In genomic region chr19:13079542-13079986, GRCh38 we compare ENCODE assay signal across 10 cellular contexts. TPM values are rescaled to one million over a fixed set of nuclear protein-coding genes. Genes with fewer than 3 reads are reported as not detected.
DNase-seq lines count a peak whose midpoint lies in the region; ATAC-seq, FAIRE-seq and TF ChIP-seq lines count a peak whose summit lies in the region.
"Had no signal": no experiment of that assay in that cellular context is flagged by ENCODE, and none has a peak within 500 bp of the region (broad histone marks: within the 10 kb centered on the region; RNA-seq: fewer than 3 reads in every experiment).

No MANE protein-coding gene starts in this region.

- peak; percentile 51 for DNase-seq in GM04504 (ENCODE audit: low read depth)
- DNase-seq in SK-N-MC (ENCODE audit: low read depth, low spot score), result no peak
- peak; percentile 42 for DNase-seq in fibroblast of pulmonary artery (ENCODE audit: low read depth)
- peak; percentile 75 for DNase-seq in small intestine
- no peak for DNase-seq in mesenteric fat pad (ENCODE audit: low spot score)
- DNase-seq in NOMO-1 treated with DMSO at 0.1 percent for 48 hours (lab: John Stamatoyannopoulos, UW; ENCODE audit: unreplicated experiment), result no peak
- DNase-seq in NK-92 treated with Interleukin-12 subunit alpha and Interleukin-12 subunit beta, amount 100 ng/mL, for 24 hours (lab: John Stamatoyannopoulos, UW), result no peak
- DNase-seq: stimulated activated CD4-positive, alpha-beta T cell treated with anti-CD3 and anti-CD28 coated beads, Interleukin-2, amount 100 ng/mL, for 24 hours had no signal

- H3K36me3 ChIP-seq in SK-N-MC (ENCODE audit: insufficient read depth, low read length) (peaks cover 13% of the 10 kb centered on the region), small intestine (ENCODE audit: control insufficient read depth in 2 of 2, insufficient read depth in 2 of 2, low read length in 2 of 2) (no peaks in the 10 kb centered on the region)

- no peak for TF ChIP-seq CTCF in fibroblast of pulmonary artery (IDR thresholded peaks at IDR 0.05; ENCODE audit: low read length, missing control alignments)

- peak overlapping the region; percentile 20 for H3K4me3 ChIP-seq in SK-N-MC
- no peak overlapping the region for H3K4me3 ChIP-seq in fibroblast of pulmonary artery (replicated peaks; ENCODE audit: low read depth, low read length)
- H3K4me3 ChIP-seq in small intestine (ENCODE audit: low read depth in 1 of 2, low read length in 2 of 2), result no peak overlapping the region

- FAIRE-seq in small intestine (lab: Jason Lieb, UNC), result no peak
- FAIRE-seq: RCC 7860 had no signal

- H3K27ac ChIP-seq in SK-N-MC, result peak overlapping the region; percentile 80
- H3K27ac ChIP-seq in small intestine (ENCODE audit: low read depth in 1 of 2, low read length in 1 of 2), result peak overlapping the region; percentile 45 to 86

- H3K9me3 ChIP-seq in SK-N-MC (ENCODE audit: low read depth, low read length) (no peaks in the 10 kb centered on the region), small intestine (ENCODE audit: control insufficient read depth, low read depth) (no peaks in the 10 kb centered on the region)

- H3K27me3 ChIP-seq in small intestine (ENCODE audit: control insufficient read depth in 2 of 2, insufficient read depth in 2 of 2, low read length in 2 of 2), result no peaks in the 10 kb centered on the region

- H3K4me1 ChIP-seq in small intestine (ENCODE audit: control insufficient read depth in 2 of 2, insufficient read depth in 1 of 2, low read depth in 1 of 2, low read length in 1 of 2), result peaks cover 7 to 9% of the 10 kb centered on the region in 2 donors

- peak overlapping the region; percentile 43 for H3K9ac ChIP-seq in SK-N-MC (ENCODE audit: insufficient read length)

- no peak for ATAC-seq in HG02759 (IDR thresholded peaks at IDR 0.05; ENCODE audit: unreplicated experiment)

- WGBS in small intestine, 3 donors, result 13 to 31% (median 29%) methylated on average over 16 of the region's 16 CpGs

RNA-seq across cellular contexts. Expression of gene LYL1, which starts 23.1 kb away (rescaled TPM):
- 1 to 10 TPM in 2 of 3 donors, under 1 TPM in 1; 0.67 to 8.9 (median 3.2) TPM for polyA plus RNA-seq in small intestine
- total RNA-seq in mesenteric fat pad, result 11.5 TPM

RNA-seq across cellular contexts. Expression of gene TRMT1, which starts 37.0 kb away (rescaled TPM):
- polyA plus RNA-seq in small intestine, result 10 to 100 TPM; 18.6 to 37.5 (median 26.8) TPM
- 33.2 TPM for total RNA-seq in mesenteric fat pad

RNA-seq across cellular contexts. Expression of gene NACC1, which starts 38.5 kb away (rescaled TPM):
- 10 to 100 TPM in 2 of 3 donors, 1 to 10 TPM in 1; 7.6 to 51.6 (median 14.3) TPM for polyA plus RNA-seq in small intestine
- 45.2 TPM for total RNA-seq in mesenteric fat pad

Comparison
In these comparisons a context has a peak if more than half of its experiments do, and no peak if none do; other contexts are left out.
1. DNase-seq: peak in GM04504 (single experiment), fibroblast of pulmonary artery (single experiment) and small intestine (single experiment); none in SK-N-MC (single experiment), mesenteric fat pad (single experiment), NOMO-1 treated with DMSO at 0.1 percent for 48 hours (single experiment) and NK-92 treated with Interleukin-12 subunit alpha and Interleukin-12 subunit beta, amount 100 ng/mL, for 24 hours (single experiment).